In genomic region chr11:116928102-116928777, GRCh38 we compare ENCODE assay signal across 8 cellular contexts.
DNase-seq lines count a peak whose midpoint lies in the region; ATAC-seq and TF ChIP-seq lines count a peak whose summit lies in the region.

No MANE protein-coding gene starts in this region.

- no peak overlapping the region for H3K27ac ChIP-seq in SJCRH30

- ATAC-seq in GM19468 (IDR thresholded peaks at IDR 0.05; ENCODE audit: extremely low read depth, unreplicated experiment) = peak; percentile 38
- ATAC-seq in HG03521 (IDR thresholded peaks at IDR 0.05; ENCODE audit: unreplicated experiment) = peak; percentile 66

- no peak overlapping the region for H3K4me3 ChIP-seq in adipocyte (ENCODE audit: low read length)
- no peak overlapping the region for H3K4me3 ChIP-seq in SJCRH30

- H3K27me3 ChIP-seq in adipocyte (replicated peaks; ENCODE audit: control insufficient read depth, insufficient read depth, low read length) = no peaks in the 10 kb centered on the region
- H3K27me3 ChIP-seq in SJCRH30 = no peaks in the 10 kb centered on the region

- H3K36me3 ChIP-seq in adipocyte (ENCODE audit: control insufficient read depth, insufficient read depth, low read length, severe bottlenecking) (peaks cover 17% of the 10 kb centered on the region), SJCRH30 (peaks cover 3% of the 10 kb centered on the region; the same call in 1 of the 2 replicates)

- H3K9ac ChIP-seq in adipocyte (ENCODE audit: low read length) = no peak overlapping the region

- DNase-seq in GM10266 (ENCODE audit: extremely low spot score) (peak; percentile 35), adipocyte (ENCODE audit: low read depth) (peak; percentile 39), UCSD-AML1 (lab: John Stamatoyannopoulos, UW; ENCODE audit: unreplicated experiment) (no peak), Ammon's horn (ENCODE audit: low spot score) (no peak), SJCRH30 (no peak), NCI-H526 (lab: John Stamatoyannopoulos, UW) (no peak)

- H3K9me3 ChIP-seq in adipocyte (ENCODE audit: control insufficient read depth, low read length) = no peaks in the 10 kb centered on the region
- no peaks in the 10 kb centered on the region; the same call in 1 of the 2 replicates for H3K9me3 ChIP-seq in SJCRH30 (replicated peaks)

- TF ChIP-seq CTCF in GM10266 (IDR thresholded peaks at IDR 0.05; ENCODE audit: control insufficient read depth, insufficient read depth, low read depth, missing control alignments) = no peak

- H3K4me1 ChIP-seq in adipocyte (ENCODE audit: control insufficient read depth, insufficient read depth, low read length) (peaks cover 28% of the 10 kb centered on the region), SJCRH30 (no peaks in the 10 kb centered on the region)

Comparison
In these comparisons a context has a peak if more than half of its experiments do, and no peak if none do; other contexts are left out.
1. DNase-seq: peak in GM10266 (single experiment) and adipocyte (single experiment); none in UCSD-AML1 (single experiment), Ammon's horn (single experiment), SJCRH30 (0 of 2) and NCI-H526 (0 of 2).